Comparison of ENCODE assay signal across 14 cellular contexts in the genomic region with DNA sequence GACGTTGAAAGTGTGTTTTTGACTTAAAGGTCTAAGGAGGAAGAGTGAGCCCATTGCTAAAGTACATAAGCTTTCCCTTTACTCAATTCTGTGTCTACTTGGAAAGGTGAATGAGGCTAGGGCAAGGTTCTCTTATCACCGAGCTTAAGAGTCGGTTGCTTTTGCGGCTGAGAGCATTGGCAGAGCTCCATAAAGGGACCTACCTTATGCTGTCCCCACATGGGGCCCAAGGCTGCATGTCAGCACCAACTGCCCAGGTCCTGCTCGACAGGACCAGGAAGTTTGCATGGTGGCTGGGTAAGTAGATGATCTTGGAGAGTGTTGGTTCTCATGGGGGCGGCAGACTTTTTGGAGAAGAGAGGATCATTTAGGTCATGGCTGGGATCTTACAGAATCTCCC.
A peak's percentile ranks its signal among the peaks of the same experiment; 100 is the strongest.
DNase-seq lines count a peak whose midpoint lies in the region; TF ChIP-seq lines count a peak whose summit lies in the region.
"Had no signal": no experiment of that assay in that cellular context is flagged by ENCODE, and none has a peak within 500 bp of the region (broad histone marks: within the 10 kb centered on the region; RNA-seq: fewer than 3 reads in every experiment).

No MANE protein-coding gene starts in this region.

- CTCF ChIA-PET in RWPE1 (lab: Yijun Ruan, JAX), result no interaction called here
- CTCF ChIA-PET in activated CD4-positive, alpha-beta memory T cell treated with anti-CD3 and anti-CD28 coated beads, Interleukin-2, amount 10 ng/mL, durations not matched to agents 7 days and 5 days (lab: Charles Lee), result no interaction called here

- DNase-seq in RWPE1 (ENCODE audit: low spot score) (no peak), chondrocyte (ENCODE audit: low spot score) (no peak), posterior vena cava (ENCODE audit: low spot score) (peak; percentile 23), tibial artery (no peak), middle frontal gyrus (ENCODE audit: extremely low spot score, low spot score) (no peak), NCI-H1092 (lab: John Stamatoyannopoulos, UW) (no peak), NCI-H1105 (lab: John Stamatoyannopoulos, UW) (no peak)
- no peak for DNase-seq in activated CD4-positive, alpha-beta memory T cell treated with anti-CD3 and anti-CD28 coated beads, Interleukin-2, amount 10 ng/mL, durations not matched to agents 7 days and 5 days
- DNase-seq: activated CD8-positive, alpha-beta T cell treated with anti-CD3 and anti-CD28 coated beads for 36 hours; activated naive CD8-positive, alpha-beta T cell treated with anti-CD3 and anti-CD28 coated beads, Interleukin-2, amount 10 ng/mL, durations not matched to agents 7 days and 5 days; left lung; NCI-H1436; SHP77 treated with DMSO at 0.1 percent for 48 hours had no signal

- no peak overlapping the region for H3K4me3 ChIP-seq in tibial artery
- H3K4me3 ChIP-seq: left lung, skin epidermis had no signal

- H3K4me3 Mint-ChIP-seq in chondrocyte (ENCODE audit: unreplicated experiment), result no peak overlapping the region
- no peak overlapping the region for H3K4me3 Mint-ChIP-seq in activated CD4-positive, alpha-beta memory T cell treated with anti-CD3 and anti-CD28 coated beads, Interleukin-2, amount 10 ng/mL, durations not matched to agents 7 days and 5 days
- H3K4me3 Mint-ChIP-seq: activated CD8-positive, alpha-beta T cell treated with anti-CD3 and anti-CD28 coated beads for 36 hours; activated naive CD8-positive, alpha-beta T cell treated with anti-CD3 and anti-CD28 coated beads, Interleukin-2, amount 10 ng/mL, durations not matched to agents 7 days and 5 days had no signal

- H3K27ac ChIP-seq in RWPE1 (peak overlapping the region; percentile 42; the same call in 1 of the 2 replicates), tibial artery (peak overlapping the region; percentile 94 to 95)

- peaks cover 5 to 100% (median 93%) of the 10 kb centered on the region in 4 donors for H3K4me1 ChIP-seq in tibial artery

- intact Hi-C loops in posterior vena cava (cut with DNase I) (no loop called here), tibial artery (cut with DNase I; ENCODE audit: low total_unique reads) (no loop called here)

- H3K4me1 Mint-ChIP-seq in chondrocyte (ENCODE audit: low read depth), result peaks cover 53% of the 10 kb centered on the region
- peaks cover 28% of the 10 kb centered on the region for H3K4me1 Mint-ChIP-seq in activated CD4-positive, alpha-beta memory T cell treated with anti-CD3 and anti-CD28 coated beads, Interleukin-2, amount 10 ng/mL, durations not matched to agents 7 days and 5 days

- no peaks in the 10 kb centered on the region for H3K9me3 Mint-ChIP-seq in chondrocyte (ENCODE audit: low read depth)
- no peaks in the 10 kb centered on the region for H3K9me3 Mint-ChIP-seq in activated CD4-positive, alpha-beta memory T cell treated with anti-CD3 and anti-CD28 coated beads, Interleukin-2, amount 10 ng/mL, durations not matched to agents 7 days and 5 days
- H3K9me3 Mint-ChIP-seq: activated CD8-positive, alpha-beta T cell treated with anti-CD3 and anti-CD28 coated beads for 36 hours had no signal

- H3K27me3 ChIP-seq in tibial artery, result no peaks in the 10 kb centered on the region
- H3K27me3 ChIP-seq: left lung had no signal

- H3K27me3 Mint-ChIP-seq in chondrocyte (ENCODE audit: low read depth), result no peaks in the 10 kb centered on the region
- peaks cover 10% of the 10 kb centered on the region for H3K27me3 Mint-ChIP-seq in activated CD4-positive, alpha-beta memory T cell treated with anti-CD3 and anti-CD28 coated beads, Interleukin-2, amount 10 ng/mL, durations not matched to agents 7 days and 5 days
- H3K27me3 Mint-ChIP-seq: activated CD8-positive, alpha-beta T cell treated with anti-CD3 and anti-CD28 coated beads for 36 hours; activated naive CD8-positive, alpha-beta T cell treated with anti-CD3 and anti-CD28 coated beads, Interleukin-2, amount 10 ng/mL, durations not matched to agents 7 days and 5 days had no signal

- POLR2A ChIA-PET in RWPE1 (lab: Yijun Ruan, JAX; ENCODE audit: low non-redundant PET), result no interaction called here
- POLR2A ChIA-PET in activated CD4-positive, alpha-beta memory T cell treated with anti-CD3 and anti-CD28 coated beads, Interleukin-2, amount 10 ng/mL, durations not matched to agents 7 days and 5 days (lab: Charles Lee), result no interaction called here

- no peaks in the 10 kb centered on the region for H3K9me3 ChIP-seq in tibial artery
- H3K9me3 ChIP-seq: left lung had no signal

- peak overlapping the region; percentile 80 for H3K27ac Mint-ChIP-seq in chondrocyte (ENCODE audit: unreplicated experiment)
- no peak overlapping the region for H3K27ac Mint-ChIP-seq in activated CD4-positive, alpha-beta memory T cell treated with anti-CD3 and anti-CD28 coated beads, Interleukin-2, amount 10 ng/mL, durations not matched to agents 7 days and 5 days
- H3K27ac Mint-ChIP-seq: activated CD8-positive, alpha-beta T cell treated with anti-CD3 and anti-CD28 coated beads for 36 hours; activated naive CD8-positive, alpha-beta T cell treated with anti-CD3 and anti-CD28 coated beads, Interleukin-2, amount 10 ng/mL, durations not matched to agents 7 days and 5 days had no signal

- peaks cover 5 to 24% (median 22%) of the 10 kb centered on the region in 3 donors for H3K36me3 ChIP-seq in tibial artery
- H3K36me3 ChIP-seq: left lung had no signal

- no peak for TF ChIP-seq CTCF in RWPE1 (conservative IDR thresholded peaks at IDR 0.05; ENCODE audit: low read depth)
- no peak for TF ChIP-seq CTCF in chondrocyte (IDR thresholded peaks at IDR 0.05)
- TF ChIP-seq CTCF in tibial artery (IDR thresholded peaks at IDR 0.05), result no peak

- H3K36me3 Mint-ChIP-seq in chondrocyte (ENCODE audit: low read depth), result peaks cover 7% of the 10 kb centered on the region
- H3K36me3 Mint-ChIP-seq in activated CD4-positive, alpha-beta memory T cell treated with anti-CD3 and anti-CD28 coated beads, Interleukin-2, amount 10 ng/mL, durations not matched to agents 7 days and 5 days (ENCODE audit: low read depth), result no peaks in the 10 kb centered on the region
